Comparison of ENCODE assay signal across 8 cellular contexts in the genomic region with DNA sequence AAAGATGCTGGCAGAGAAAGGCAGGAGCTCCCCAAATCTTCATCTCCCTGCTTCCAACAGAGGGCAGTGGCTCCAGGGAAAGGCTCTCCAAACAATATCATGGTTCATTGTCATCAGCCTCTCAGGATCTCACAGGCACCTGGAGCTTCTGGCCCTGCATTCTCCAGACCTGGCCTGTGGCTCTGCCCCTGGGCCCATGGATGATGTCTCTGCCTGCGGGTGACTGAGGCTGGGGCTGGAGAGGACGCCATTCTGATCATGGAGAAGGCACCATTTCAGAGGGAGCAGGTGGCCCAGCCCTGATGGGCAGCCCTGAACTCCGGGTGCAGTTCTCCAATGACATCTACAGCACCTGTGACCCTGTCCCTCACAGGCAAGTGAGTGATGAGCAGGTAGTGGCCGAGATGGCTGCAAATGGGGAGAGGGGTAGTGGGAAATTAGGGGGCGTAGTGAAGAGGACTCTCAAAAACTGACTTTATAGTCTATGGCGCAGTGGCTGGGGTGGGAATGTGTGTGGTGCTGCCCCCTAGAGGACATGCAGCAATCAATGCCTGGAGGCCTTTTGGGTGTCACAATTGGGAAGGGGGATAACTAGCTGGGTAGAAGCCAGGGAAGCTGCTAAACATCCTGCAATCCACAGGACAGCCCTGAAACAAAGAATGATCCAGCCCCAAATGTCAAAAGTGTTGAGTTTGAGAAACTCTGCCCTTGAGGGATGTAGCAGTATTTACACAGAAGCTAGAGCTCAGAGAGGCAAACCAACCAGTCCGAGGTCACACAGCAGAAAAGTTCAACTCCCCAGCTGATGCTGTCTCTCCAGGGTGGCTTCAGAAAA. TPM values are rescaled to one million over a fixed set of nuclear protein-coding genes. Genes with fewer than 3 reads are reported as not detected.
DNase-seq lines count a peak whose midpoint lies in the region; ATAC-seq, FAIRE-seq and TF ChIP-seq lines count a peak whose summit lies in the region.

No MANE protein-coding gene starts in this region.

- H3K9me3 ChIP-seq in heart right ventricle, result no peaks in the 10 kb centered on the region
- H3K9me3 ChIP-seq in spleen, result no peaks in the 10 kb centered on the region
- no peaks in the 10 kb centered on the region for H3K9me3 ChIP-seq in small intestine (ENCODE audit: control insufficient read depth, low read depth)

- ATAC-seq in heart right ventricle, result peak in 3 of 8 donors; percentile 5 to 39 (median 8)

- TF ChIP-seq POLR2A in spleen (IDR thresholded peaks at IDR 0.05), result no peak

- no peak overlapping the region for H3K27ac Mint-ChIP-seq in activated naive CD8-positive, alpha-beta T cell treated with anti-CD3 and anti-CD28 coated beads for 36 hours

- H3K27ac ChIP-seq in heart right ventricle (peak overlapping the region in 5 of 10 donors; percentile 3 to 91 (median 85)), spleen (no peak overlapping the region), small intestine (ENCODE audit: low read depth in 1 of 2, low read length in 1 of 2) (peak overlapping the region in 1 of 2 donors; percentile 43)

- H3K27me3 ChIP-seq in heart right ventricle, result peaks cover 0 to 25% (median 0%) of the 10 kb centered on the region in 7 donors
- H3K27me3 ChIP-seq in spleen (replicated peaks in 1 of 7), result peaks cover 0 to 75% (median 26%) of the 10 kb centered on the region in 7 donors
- H3K27me3 ChIP-seq in small intestine (ENCODE audit: control insufficient read depth in 2 of 2, insufficient read depth in 2 of 2, low read length in 2 of 2), result no peaks in the 10 kb centered on the region

- peaks cover 38% of the 10 kb centered on the region for H3K27me3 Mint-ChIP-seq in activated naive CD8-positive, alpha-beta T cell treated with anti-CD3 and anti-CD28 coated beads for 36 hours

- peak in 2 of 3 experiments; percentile 4 to 6 for DNase-seq in NCI-H1417 (lab: John Stamatoyannopoulos, UW)
- DNase-seq in NCI-H1417 treated with DMSO at 0.1 percent for 48 hours (lab: John Stamatoyannopoulos, UW), result no peak
- DNase-seq in NCI-H748 treated with DMSO at 0.1 percent for 48 hours (lab: John Stamatoyannopoulos, UW), result peak; percentile 10
- peak; percentile 43 for DNase-seq in activated naive CD8-positive, alpha-beta T cell treated with anti-CD3 and anti-CD28 coated beads for 36 hours
- DNase-seq in heart right ventricle, result no peak
- peak; percentile 71 for DNase-seq in spleen
- DNase-seq in small intestine, result no peak
- DNase-seq in NCI-H446 treated with DMSO at 0.1 percent for 48 hours (lab: John Stamatoyannopoulos, UW), result no peak

- intact Hi-C loops in heart right ventricle (cut with DNase I) (loop anchor here in 3 of 10 donors (5.0 to 10.0 kb wide), 4 partner anchors 34 to 169 kb away; a partner anchor contains a TSS), spleen (cut with DNase I; ENCODE audit: low total_unique reads) (no loop called here)

- H3K9me3 Mint-ChIP-seq in activated naive CD8-positive, alpha-beta T cell treated with anti-CD3 and anti-CD28 coated beads for 36 hours, result no peaks in the 10 kb centered on the region

- peaks cover 15 to 87% (median 55%) of the 10 kb centered on the region in 9 donors for H3K4me1 ChIP-seq in heart right ventricle
- H3K4me1 ChIP-seq in spleen, result peaks cover 0 to 44% (median 15%) of the 10 kb centered on the region in 6 donors
- H3K4me1 ChIP-seq in small intestine (ENCODE audit: control insufficient read depth in 2 of 2, insufficient read depth in 1 of 2, low read depth in 1 of 2, low read length in 1 of 2), result peaks cover 0 to 2% of the 10 kb centered on the region in 2 donors

- TF ChIP-seq CTCF in heart right ventricle (IDR thresholded peaks at IDR 0.05), result peak; percentile 48 to 72 (median 67)
- TF ChIP-seq CTCF in spleen (IDR thresholded peaks at IDR 0.05 in 8 of 11, conservative IDR thresholded peaks at IDR 0.05 in 3 of 11), result peak; percentile 15 to 75 (median 50)

- H3K4me1 Mint-ChIP-seq in activated naive CD8-positive, alpha-beta T cell treated with anti-CD3 and anti-CD28 coated beads for 36 hours, result peaks cover 4% of the 10 kb centered on the region

- no peak overlapping the region for H3K4me3 Mint-ChIP-seq in activated naive CD8-positive, alpha-beta T cell treated with anti-CD3 and anti-CD28 coated beads for 36 hours

- H3K36me3 Mint-ChIP-seq in activated naive CD8-positive, alpha-beta T cell treated with anti-CD3 and anti-CD28 coated beads for 36 hours, result no peaks in the 10 kb centered on the region

- H3K4me3 ChIP-seq in heart right ventricle (peak overlapping the region in 1 of 10 donors; percentile 76), spleen (peak overlapping the region in 1 of 8 donors; percentile 86), small intestine (ENCODE audit: low read depth in 1 of 2, low read length in 2 of 2) (no peak overlapping the region)

- peaks cover 0 to 5% (median 0%) of the 10 kb centered on the region in 9 donors for H3K36me3 ChIP-seq in heart right ventricle
- H3K36me3 ChIP-seq in spleen, result no peaks in the 10 kb centered on the region
- no peaks in the 10 kb centered on the region for H3K36me3 ChIP-seq in small intestine (ENCODE audit: control insufficient read depth in 2 of 2, insufficient read depth in 2 of 2, low read length in 2 of 2)

- WGBS in heart right ventricle, 2 donors, result 67 to 70% methylated on average over 7 of the region's 7 CpGs
- 76 to 89% (median 84%) methylated on average over 7 of the region's 7 CpGs for WGBS in spleen, 5 donors
- WGBS in small intestine, 3 donors, result 76 to 84% (median 79%) methylated on average over 7 of the region's 7 CpGs

- no peak for FAIRE-seq in small intestine (lab: Jason Lieb, UNC)

RNA-seq across cellular contexts. Expression of a gene that starts 3.2 kb away (rescaled TPM):
- under 1 TPM; 0.80 to 0.84 TPM for total RNA-seq in activated naive CD8-positive, alpha-beta T cell treated with anti-CD3 and anti-CD28 coated beads for 36 hours
- total RNA-seq in heart right ventricle (10 to 100 TPM in 2 of 10 donors, 1 to 10 TPM in 8; 2.9 to 12.5 (median 5.9) TPM), spleen (10 to 100 TPM in 5 of 7 donors, 1 to 10 TPM in 2; 5.2 to 31.8 (median 19.8) TPM)
- polyA plus RNA-seq in heart right ventricle (1 to 10 TPM; 1.8 to 5.7 TPM), spleen (1 to 10 TPM; 2.0 to 2.7 (median 2.4) TPM), small intestine (10 to 100 TPM in 1 of 3 donors, 1 to 10 TPM in 2; 1.1 to 11.0 (median 1.9) TPM)

Comparison
In these comparisons a context has a peak if more than half of its experiments do, and no peak if none do; other contexts are left out.
1. DNase-seq: peak in NCI-H1417 (2 of 3), NCI-H748 treated with DMSO at 0.1 percent for 48 hours (single experiment), activated naive CD8-positive, alpha-beta T cell treated with anti-CD3 and anti-CD28 coated beads for 36 hours (single experiment) and spleen (single experiment); none in NCI-H1417 treated with DMSO at 0.1 percent for 48 hours (single experiment), heart right ventricle (0 of 2), small intestine (single experiment) and NCI-H446 treated with DMSO at 0.1 percent for 48 hours (single experiment).